23 cellular contexts compared by ENCODE assay signal in genomic region chr17:31583795-31584340, GRCh38.
"Had no signal": no experiment of that assay in that cellular context is flagged by ENCODE, and none has a peak within 500 bp of the region (broad histone marks: within the 10 kb centered on the region; RNA-seq: fewer than 3 reads in every experiment).

No MANE protein-coding gene starts in this region.

- H3K36me3 ChIP-seq: breast epithelium, sigmoid colon, tibial nerve, uterus, WERI-Rb-1 had no signal

- H3K4me3 ChIP-seq: breast epithelium, lung, sigmoid colon, tibial nerve, uterus had no signal

- H3K27me3 ChIP-seq: breast epithelium, sigmoid colon, tibial nerve, uterus had no signal

- DNase-seq: activated CD4-positive, alpha-beta T cell treated with anti-CD3 and anti-CD28 coated beads for 1 hour; activated CD8-positive, alpha-beta memory T cell treated with anti-CD3 and anti-CD28 coated beads for 24 hours; activated CD8-positive, alpha-beta memory T cell treated with anti-CD3 and anti-CD28 coated beads, Interleukin-2, amount 50 U/mL, for 48 hours; activated effector memory CD4-positive, alpha-beta T cell treated with Interleukin-2 at 50 U/mL for 16 hours; activated naive CD4-positive, alpha-beta T cell treated with anti-CD3 and anti-CD28 coated beads, Interleukin-2, amount 10 ng/mL, durations not matched to agents 7 days and 5 days; activated T-cell treated with anti-CD3 and anti-CD28 coated beads, Interleukin-2, amount 50 U/mL, for 48 hours; cerebellar nuclear complex; cortex of kidney; effector CD8-positive, alpha-beta T cell; hypothalamus; islet precursor cell; nephron progenitor cell; nucleus accumbens; sigmoid colon; stimulated activated CD4-positive, alpha-beta T cell treated with anti-CD3 and anti-CD28 coated beads, Interleukin-1b, Interleukin-23, amount 100 ng/mL, for 48 hours; stimulated activated naive CD4-positive, alpha-beta T cell treated with Interleukin-2 at 50 U/mL for 16 hours; substantia nigra; T-helper 2 cell; uterus; WERI-Rb-1 had no signal

- H3K9me3 ChIP-seq: breast epithelium, sigmoid colon, tibial nerve, uterus had no signal

- H3K27ac ChIP-seq: sigmoid colon, uterus, WERI-Rb-1 had no signal
